In the genomic region with DNA sequence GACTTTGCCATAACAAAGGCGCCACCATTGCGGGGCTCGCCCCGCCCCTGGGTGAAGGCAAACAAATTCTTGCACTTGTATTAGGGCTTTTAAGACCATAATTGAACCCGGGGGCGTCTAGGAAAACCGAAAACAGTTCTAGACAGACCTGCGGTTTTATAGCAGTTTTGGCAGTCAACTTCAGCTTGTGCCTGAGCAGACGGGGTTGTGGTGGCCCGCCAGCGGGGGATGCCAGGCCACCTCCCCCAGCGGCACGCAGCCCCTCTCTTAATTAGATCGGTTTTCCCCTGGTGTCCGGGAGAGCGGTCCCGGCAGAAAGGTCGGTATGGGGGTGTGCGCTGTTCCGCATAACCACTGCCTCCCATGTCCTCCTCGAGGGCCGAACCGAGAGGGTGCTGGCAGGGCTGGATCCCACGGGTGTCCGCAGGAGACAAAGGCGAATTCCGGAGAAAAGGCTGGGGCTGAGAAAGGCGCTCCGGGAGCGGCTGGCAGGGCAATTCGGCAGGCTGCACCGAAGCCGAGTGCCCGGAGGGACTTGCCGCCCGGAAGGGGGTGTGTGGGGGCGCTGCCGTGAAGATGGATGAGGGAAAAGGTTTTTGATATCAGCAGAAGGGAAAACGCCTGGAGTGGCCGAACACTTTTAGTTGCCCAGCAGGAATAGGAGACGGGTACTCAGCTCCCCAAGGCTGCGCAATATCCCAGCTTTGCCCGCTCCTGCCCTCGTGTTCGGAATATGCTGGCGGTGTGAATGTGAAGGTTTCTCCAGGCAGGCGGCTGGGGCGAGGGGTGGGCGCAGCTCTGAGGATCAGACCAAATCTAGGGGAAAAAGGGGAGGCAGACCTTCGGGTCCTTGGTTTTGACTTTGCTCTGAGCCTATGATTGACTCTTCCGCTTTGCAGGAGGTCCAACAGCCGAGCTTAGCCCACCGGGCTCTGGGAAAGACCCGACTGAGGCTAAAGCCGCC, we compare ENCODE assay signal across 10 cellular contexts. TPM values are rescaled to one million over a fixed set of nuclear protein-coding genes. Genes with fewer than 3 reads are reported as not detected.
DNase-seq lines count a peak whose midpoint lies in the region; TF ChIP-seq lines count a peak whose summit lies in the region.
"Had no signal": no experiment of that assay in that cellular context is flagged by ENCODE, and none has a peak within 500 bp of the region (broad histone marks: within the 10 kb centered on the region; RNA-seq: fewer than 3 reads in every experiment).

No MANE protein-coding gene starts in this region.

- H3K79me2 ChIP-seq in KMS-11 (ENCODE audit: insufficient read depth, low read depth) = no peaks in the 10 kb centered on the region
- H3K79me2 ChIP-seq in neural progenitor cell (ENCODE audit: low read depth) = no peaks in the 10 kb centered on the region

- peaks cover 95% of the 10 kb centered on the region for H3K27me3 Mint-ChIP-seq in dendritic cell treated with granulocyte-macrophage colony-stimulating factor and Interleukin-4, amounts not matched to agents 40 ng/mL and 50 ng/mL, for 4 days
- H3K27me3 Mint-ChIP-seq in nephron progenitor cell (ENCODE audit: low read depth, poor library complexity) (peaks cover 93% of the 10 kb centered on the region), neural progenitor cell (ENCODE audit: insufficient read depth, low read depth) (peaks cover 91% of the 10 kb centered on the region)

- peaks cover 63% of the 10 kb centered on the region for H3K4me1 Mint-ChIP-seq in dendritic cell treated with granulocyte-macrophage colony-stimulating factor and Interleukin-4, amounts not matched to agents 40 ng/mL and 50 ng/mL, for 4 days (ENCODE audit: low read depth)
- H3K4me1 Mint-ChIP-seq in nephron progenitor cell (peaks cover 65% of the 10 kb centered on the region), neural progenitor cell (peaks cover 10% of the 10 kb centered on the region)

- no peak overlapping the region for H3K27ac ChIP-seq in BLaER1 treated with 17β-estradiol and CSF1 and Interleukin-3, amounts not matched to agents 10 nM and 100 nM
- H3K27ac ChIP-seq in KMS-11 = no peak overlapping the region
- no peak overlapping the region for H3K27ac ChIP-seq in neural progenitor cell

- TF ChIP-seq CTCF in KMS-11 (conservative IDR thresholded peaks at IDR 0.05; ENCODE audit: low read depth, low read length) (no peak), nephron progenitor cell (IDR thresholded peaks at IDR 0.05) (no peak), BE2C (IDR thresholded peaks at IDR 0.05; ENCODE audit: low read depth, low read length) (no peak), neural progenitor cell (IDR thresholded peaks at IDR 0.05) (no peak)

- no peaks in the 10 kb centered on the region for H3K9me3 Mint-ChIP-seq in dendritic cell treated with granulocyte-macrophage colony-stimulating factor and Interleukin-4, amounts not matched to agents 40 ng/mL and 50 ng/mL, for 4 days
- no peaks in the 10 kb centered on the region for H3K9me3 Mint-ChIP-seq in nephron progenitor cell
- H3K9me3 Mint-ChIP-seq in neural progenitor cell = peaks cover 19% of the 10 kb centered on the region

- H3K4me3 ChIP-seq in BLaER1 treated with 17β-estradiol and CSF1 and Interleukin-3, amounts not matched to agents 10 nM and 100 nM = peak overlapping the region in 4 of 10 experiments; percentile 37 to 42 (median 40); a peak in 9 of 20 replicates
- H3K4me3 ChIP-seq in KMS-11 (IDR thresholded peaks at IDR 0.05; ENCODE audit: insufficient read depth, low read depth, low read length) = no peak overlapping the region
- no peak overlapping the region for H3K4me3 ChIP-seq in BE2C (ENCODE audit: low read depth, low read length)
- H3K4me3 ChIP-seq in MG63 = no peak overlapping the region
- H3K4me3 ChIP-seq in neural progenitor cell = no peak overlapping the region

- peaks cover 0 to 100% (median 94%) of the 10 kb centered on the region in 11 experiments; a peak in 19 of 22 replicates for H4K20me1 ChIP-seq in BLaER1 treated with 17β-estradiol and CSF1 and Interleukin-3, amounts not matched to agents 10 nM and 100 nM
- H4K20me1 ChIP-seq in KMS-11 (ENCODE audit: insufficient read depth) = no peaks in the 10 kb centered on the region
- H4K20me1 ChIP-seq in neural progenitor cell (ENCODE audit: low read depth) = peaks cover 98% of the 10 kb centered on the region

- H3K27ac Mint-ChIP-seq in dendritic cell treated with granulocyte-macrophage colony-stimulating factor and Interleukin-4, amounts not matched to agents 40 ng/mL and 50 ng/mL, for 4 days = peak overlapping the region; percentile 21
- H3K27ac Mint-ChIP-seq in nephron progenitor cell (peak overlapping the region; percentile 80), neural progenitor cell (no peak overlapping the region)

- no peaks in the 10 kb centered on the region for H3K36me3 Mint-ChIP-seq in dendritic cell treated with granulocyte-macrophage colony-stimulating factor and Interleukin-4, amounts not matched to agents 40 ng/mL and 50 ng/mL, for 4 days (ENCODE audit: low read depth)
- no peaks in the 10 kb centered on the region for H3K36me3 Mint-ChIP-seq in nephron progenitor cell (ENCODE audit: low read depth)
- no peaks in the 10 kb centered on the region for H3K36me3 Mint-ChIP-seq in neural progenitor cell

- peaks cover 0 to 37% (median 0%) of the 10 kb centered on the region in 11 experiments; a peak in 6 of 22 replicates for H3K9me3 ChIP-seq in BLaER1 treated with 17β-estradiol and CSF1 and Interleukin-3, amounts not matched to agents 10 nM and 100 nM (replicated peaks in 1 of 11)
- no peaks in the 10 kb centered on the region for H3K9me3 ChIP-seq in BE2C
- H3K9me3 ChIP-seq in MG63 = no peaks in the 10 kb centered on the region
- no peaks in the 10 kb centered on the region for H3K9me3 ChIP-seq in neural progenitor cell (ENCODE audit: low read depth)

- H3K4me2 ChIP-seq in BLaER1 treated with 17β-estradiol and CSF1 and Interleukin-3, amounts not matched to agents 10 nM and 100 nM = peak overlapping the region in 7 of 11 experiments; percentile 5 to 82 (median 43); a peak in 13 of 22 replicates
- H3K4me2 ChIP-seq in KMS-11 (peak overlapping the region; percentile 32; the same call in 1 of the 2 replicates), neural progenitor cell (no peak overlapping the region)

- no peaks in the 10 kb centered on the region for H3K36me3 ChIP-seq in BLaER1 treated with 17β-estradiol and CSF1 and Interleukin-3, amounts not matched to agents 10 nM and 100 nM
- H3K36me3 ChIP-seq in KMS-11 (ENCODE audit: insufficient read depth) (no peaks in the 10 kb centered on the region), BE2C (no peaks in the 10 kb centered on the region), MG63 (no peaks in the 10 kb centered on the region), neural progenitor cell (no peaks in the 10 kb centered on the region)

- H3K4me3 Mint-ChIP-seq in dendritic cell treated with granulocyte-macrophage colony-stimulating factor and Interleukin-4, amounts not matched to agents 40 ng/mL and 50 ng/mL, for 4 days = peak overlapping the region; percentile 74
- peak overlapping the region; percentile 82 for H3K4me3 Mint-ChIP-seq in nephron progenitor cell
- H3K4me3 Mint-ChIP-seq in neural progenitor cell = no peak overlapping the region

- H3K27me3 ChIP-seq in BLaER1 treated with 17β-estradiol and CSF1 and Interleukin-3, amounts not matched to agents 10 nM and 100 nM = peaks cover 100% of the 10 kb centered on the region in 11 experiments
- H3K27me3 ChIP-seq in KMS-11 (ENCODE audit: insufficient read depth, low read depth) (peaks cover 12% of the 10 kb centered on the region; the same call in 1 of the 2 replicates), BE2C (peaks cover 100% of the 10 kb centered on the region), MG63 (no peaks in the 10 kb centered on the region), neural progenitor cell (peaks cover 100% of the 10 kb centered on the region)

- H3K9ac ChIP-seq in BLaER1 treated with 17β-estradiol and CSF1 and Interleukin-3, amounts not matched to agents 10 nM and 100 nM = no peak overlapping the region
- H3K9ac ChIP-seq in KMS-11 = no peak overlapping the region
- no peak overlapping the region for H3K9ac ChIP-seq in neural progenitor cell

- H3K4me1 ChIP-seq in BLaER1 treated with 17β-estradiol and CSF1 and Interleukin-3, amounts not matched to agents 10 nM and 100 nM = peaks cover 0 to 44% (median 12%) of the 10 kb centered on the region in 10 experiments; a peak in 12 of 20 replicates
- H3K4me1 ChIP-seq in KMS-11 (ENCODE audit: low read depth, poor library complexity, severe bottlenecking) = peaks cover 8% of the 10 kb centered on the region
- H3K4me1 ChIP-seq in BE2C = no peaks in the 10 kb centered on the region
- peaks cover 10% of the 10 kb centered on the region for H3K4me1 ChIP-seq in neural progenitor cell

- intact Hi-C loops in dendritic cell treated with granulocyte-macrophage colony-stimulating factor and Interleukin-4, amounts not matched to agents 40 ng/mL and 50 ng/mL, for 4 days (cut with micrococcal nuclease) = no loop called here

- peak overlapping the region; percentile 31; the same call in 1 of the 2 replicates for H2AFZ ChIP-seq in KMS-11 (ENCODE audit: low read depth)
- H2AFZ ChIP-seq in neural progenitor cell (replicated peaks) = no peak overlapping the region

- H3F3A ChIP-seq in neural progenitor cell (ENCODE audit: low read depth) = peaks cover 13% of the 10 kb centered on the region

- DNase-seq in nephron progenitor cell (peak; percentile 46), BE2C (no peak), MG63 (no peak), NCI-H146 (lab: John Stamatoyannopoulos, UW) (no peak), neural progenitor cell (ENCODE audit: low spot score) (no peak)
- DNase-seq: NCI-H524 had no signal

RNA-seq across cellular contexts. Expression of gene HOXA11, which starts 3.0 kb away (rescaled TPM):
- not detected for polyA plus RNA-seq in BE2C (2012; ENCODE audit: insufficient read depth, insufficient read length, low read depth)
- total RNA-seq in MG63 (2014; rRNA removed; shearing (Covaris generic); ENCODE audit: low replicate concordance) = 3.2 and 3.7 TPM in 2 replicates
- not detected in 2 replicates for total RNA-seq in neural progenitor cell (ENCODE audit: low replicate concordance)
- total RNA-seq: left lobe of liver had no signal

RNA-seq across cellular contexts. Expression of gene HOXA13, which starts 11.9 kb away (rescaled TPM):
- not detected for polyA plus RNA-seq in BE2C (2012; ENCODE audit: insufficient read depth, insufficient read length, low read depth)
- 0.30 and 1.5 TPM in 2 replicates for total RNA-seq in MG63 (2014; rRNA removed; shearing (Covaris generic); ENCODE audit: low replicate concordance)
- not detected in 2 replicates for total RNA-seq in neural progenitor cell (ENCODE audit: low replicate concordance)

RNA-seq across cellular contexts. Expression of gene HOXA10, which starts 13.9 kb away (rescaled TPM):
- not detected for polyA plus RNA-seq in BE2C (2012; ENCODE audit: insufficient read depth, insufficient read length, low read depth)
- total RNA-seq in MG63 (2014; rRNA removed; shearing (Covaris generic); ENCODE audit: low replicate concordance) = 18.0 and 26.7 TPM in 2 replicates
- total RNA-seq in neural progenitor cell (ENCODE audit: low replicate concordance) = not detected in 2 replicates

RNA-seq across cellular contexts. Expression of gene HOXA9, which starts 22.6 kb away (rescaled TPM):
- not detected for polyA plus RNA-seq in BE2C (2012; ENCODE audit: insufficient read depth, insufficient read length, low read depth)
- 25.4 and 29.9 TPM in 2 replicates for total RNA-seq in MG63 (2014; rRNA removed; shearing (Covaris generic); ENCODE audit: low replicate concordance)
- not detected in 2 replicates for total RNA-seq in neural progenitor cell (ENCODE audit: low replicate concordance)
- total RNA-seq: left lobe of liver had no signal

RNA-seq across cellular contexts. Expression of gene HOXA7, which starts 31.5 kb away (rescaled TPM):
- not detected for polyA plus RNA-seq in BE2C (2012; ENCODE audit: insufficient read depth, insufficient read length, low read depth)
- total RNA-seq in MG63 (2014; rRNA removed; shearing (Covaris generic); ENCODE audit: low replicate concordance) = 0.95 and 1.7 TPM in 2 replicates
- total RNA-seq in neural progenitor cell (ENCODE audit: low replicate concordance) = not detected in 2 replicates
- total RNA-seq: left lobe of liver had no signal

Comparison
In these comparisons a context has a peak if more than half of its experiments do, and no peak if none do; other contexts are left out.
1. RNA of gene HOXA10, which starts 13.9 kb away (total RNA-seq): 18.0 to 26.7 TPM in MG63; not detected in neural progenitor cell; every median in the first group is over 10 times any median in the second.